Comparison of ENCODE assay signal across 15 cellular contexts in the genomic region with DNA sequence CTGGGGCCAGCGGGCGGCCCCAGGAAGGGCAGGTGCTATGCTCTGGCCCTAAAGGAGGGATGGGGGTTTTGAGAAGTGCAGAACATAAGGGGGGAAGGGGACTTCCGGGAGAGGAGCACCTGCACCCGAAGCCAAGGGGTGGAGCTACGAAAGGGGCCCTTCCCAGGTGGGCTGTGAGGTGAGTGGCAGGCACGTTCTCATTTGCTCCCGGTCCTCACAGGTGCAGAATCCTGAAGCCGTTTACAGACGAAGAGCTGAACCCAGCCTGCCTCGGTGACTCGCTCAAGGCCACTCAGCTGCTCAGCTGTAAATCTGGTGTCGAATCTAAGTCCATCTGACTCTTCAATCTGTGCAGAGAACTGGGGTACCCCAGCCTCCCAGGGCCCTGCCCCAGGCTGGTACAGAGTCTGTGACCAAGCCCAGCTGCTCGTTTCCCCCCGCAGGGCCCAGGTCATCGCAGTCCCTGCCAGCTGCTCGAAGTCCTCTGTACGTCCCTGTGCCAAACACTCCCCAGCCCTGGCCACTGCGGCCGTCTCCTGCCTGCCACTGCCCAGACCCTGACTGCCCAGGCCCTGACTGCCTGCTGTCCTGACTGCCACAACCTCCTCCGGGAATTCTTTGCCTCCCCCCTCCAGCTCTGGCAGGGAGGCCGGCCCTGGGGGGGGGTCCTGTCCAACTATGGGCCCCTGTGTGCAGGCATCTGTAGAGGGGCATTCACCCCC. TPM values are rescaled to one million over a fixed set of nuclear protein-coding genes. Genes with fewer than 3 reads are reported as not detected.
DNase-seq lines count a peak whose midpoint lies in the region; ATAC-seq and TF ChIP-seq lines count a peak whose summit lies in the region.
"Had no signal": no experiment of that assay in that cellular context is flagged by ENCODE, and none has a peak within 500 bp of the region (broad histone marks: within the 10 kb centered on the region; RNA-seq: fewer than 3 reads in every experiment).

No MANE protein-coding gene starts in this region.

- DNase-seq in NCI-H2171 treated with DMSO at 0.1 percent for 48 hours (lab: John Stamatoyannopoulos, UW) (peak; percentile 25), NCI-H2171 (lab: John Stamatoyannopoulos, UW) (no peak), NCI-H1436 treated with DMSO at 0.1 percent for 48 hours (lab: John Stamatoyannopoulos, UW) (peak; percentile 44), RPMI8226 (peak; percentile 73), psoas muscle (no peak), PC-3 (no peak), dorsolateral prefrontal cortex (no peak)
- DNase-seq in central memory CD4-positive, alpha-beta T cell, result no peak
- DNase-seq: 8988T, DMS53, NCI-H187, NCI-H2227 treated with DMSO at 0.1 percent for 48 hours, NCI-H82 had no signal

- POLR2A ChIA-PET in PC-3 (lab: Charles Lee; ENCODE audit: unreplicated experiment), result interaction anchor here (0.6 kb wide), 1 partner anchor 1190 kb away, joined by 3 read pairs; no protein-coding TSS in a partner anchor

- 40 to 45% (median 44%) methylated on average over 20 to 21 of the region's 21 CpGs for WGBS in psoas muscle, 3 donors

- CTCF ChIA-PET in PC-3 (lab: Charles Lee), result no interaction called here

- H3K36me3 ChIP-seq in psoas muscle (ENCODE audit: insufficient read depth in 1 of 2, low read depth in 1 of 2), result no peaks in the 10 kb centered on the region
- no peaks in the 10 kb centered on the region for H3K36me3 ChIP-seq in PC-3 (ENCODE audit: low read depth, low read length)

- no peaks in the 10 kb centered on the region for H3F3A ChIP-seq in PC-3 (ENCODE audit: low read length, unreplicated experiment)

- BruUV-seq in PC-3 (replicated peaks; lab: Mats Ljungman, UMichigan), result no TSS peak

- no peaks in the 10 kb centered on the region for H4K20me1 ChIP-seq in PC-3 (ENCODE audit: low read length)

- no peak overlapping the region for H3K27ac ChIP-seq in psoas muscle
- no peak overlapping the region for H3K27ac ChIP-seq in PC-3 (ENCODE audit: low read length)
- H3K27ac ChIP-seq in dorsolateral prefrontal cortex, result no peak overlapping the region
- H3K27ac ChIP-seq: RWPE1 had no signal

- H2AFZ ChIP-seq in PC-3 (ENCODE audit: low read length), result no peak overlapping the region

- H3K4me3 ChIP-seq in psoas muscle (no peak overlapping the region), PC-3 (ENCODE audit: low read length) (no peak overlapping the region), dorsolateral prefrontal cortex (no peak overlapping the region)

- peaks cover 10% of the 10 kb centered on the region for H3K4me1 ChIP-seq in psoas muscle
- H3K4me1 ChIP-seq in PC-3 (ENCODE audit: insufficient read depth, low read length), result no peaks in the 10 kb centered on the region

- TF ChIP-seq CTCF in psoas muscle (IDR thresholded peaks at IDR 0.05) (no peak), PC-3 (conservative IDR thresholded peaks at IDR 0.05; ENCODE audit: low read depth, low read length) (no peak), dorsolateral prefrontal cortex (IDR thresholded peaks at IDR 0.05 in 54 of 56, conservative IDR thresholded peaks at IDR 0.05 in 2 of 56; ENCODE audit: low read depth in 1 of 56, partially characterized antibody in 56 of 56) (no peak)

- no peaks in the 10 kb centered on the region for H3K9me3 ChIP-seq in psoas muscle
- H3K9me3 ChIP-seq in PC-3 (ENCODE audit: low read length), result no peaks in the 10 kb centered on the region

- ATAC-seq in psoas muscle (peak; percentile 33 to 52 (median 46)), PC-3 (no peak)
- ATAC-seq: HCT116 had no signal

- H3K27me3 ChIP-seq in psoas muscle (ENCODE audit: insufficient read depth in 3 of 3, low read length in 2 of 3), result no peaks in the 10 kb centered on the region
- H3K27me3 ChIP-seq in PC-3 (ENCODE audit: low read length), result no peaks in the 10 kb centered on the region; the same call in 1 of the 2 replicates
- no peaks in the 10 kb centered on the region for H3K27me3 ChIP-seq in dorsolateral prefrontal cortex

- intact Hi-C loops in psoas muscle (cut with DNase I) (no loop called here), PC-3 (cut with micrococcal nuclease) (no loop called here), dorsolateral prefrontal cortex (cut with DNase I) (no loop called here)

- H3K9ac ChIP-seq in PC-3 (ENCODE audit: low read length), result no peak overlapping the region

- H3K4me2 ChIP-seq in PC-3 (ENCODE audit: low read length), result no peak overlapping the region

- no peaks in the 10 kb centered on the region for H3K9me2 ChIP-seq in PC-3 (replicated peaks; ENCODE audit: low read length)

- H3K79me2 ChIP-seq in PC-3 (ENCODE audit: low read length), result no peaks in the 10 kb centered on the region

RNA-seq across cellular contexts. Expression of gene RXRA, which starts 53.8 kb away (rescaled TPM):
- total RNA-seq in psoas muscle (100 to 1,000 TPM in 3 of 4 donors, 10 to 100 TPM in 1; 84.3 to 192 (median 147) TPM), PC-3 (2014; rRNA removed) (17.5 and 23.3 TPM in 2 replicates), dorsolateral prefrontal cortex (100 to 1,000 TPM in 4 of 120 experiments, 10 to 100 TPM in 116; 32.1 to 133 (median 55.1) TPM)
- 100 to 1,000 TPM in 1 of 3 donors, 10 to 100 TPM in 2; 37.7 to 156 (median 76.4) TPM for polyA plus RNA-seq in psoas muscle

Comparison
In these comparisons a context has a peak if more than half of its experiments do, and no peak if none do; other contexts are left out.
1. DNase-seq: peak in NCI-H2171 treated with DMSO at 0.1 percent for 48 hours (single experiment), NCI-H1436 treated with DMSO at 0.1 percent for 48 hours (single experiment) and RPMI8226 (single experiment); none in NCI-H2171 (single experiment), psoas muscle (0 of 2), central memory CD4-positive, alpha-beta T cell (single experiment), PC-3 (single experiment) and dorsolateral prefrontal cortex (0 of 10).